Comparison of ENCODE assay signal across 1 cellular context in the genomic region with DNA sequence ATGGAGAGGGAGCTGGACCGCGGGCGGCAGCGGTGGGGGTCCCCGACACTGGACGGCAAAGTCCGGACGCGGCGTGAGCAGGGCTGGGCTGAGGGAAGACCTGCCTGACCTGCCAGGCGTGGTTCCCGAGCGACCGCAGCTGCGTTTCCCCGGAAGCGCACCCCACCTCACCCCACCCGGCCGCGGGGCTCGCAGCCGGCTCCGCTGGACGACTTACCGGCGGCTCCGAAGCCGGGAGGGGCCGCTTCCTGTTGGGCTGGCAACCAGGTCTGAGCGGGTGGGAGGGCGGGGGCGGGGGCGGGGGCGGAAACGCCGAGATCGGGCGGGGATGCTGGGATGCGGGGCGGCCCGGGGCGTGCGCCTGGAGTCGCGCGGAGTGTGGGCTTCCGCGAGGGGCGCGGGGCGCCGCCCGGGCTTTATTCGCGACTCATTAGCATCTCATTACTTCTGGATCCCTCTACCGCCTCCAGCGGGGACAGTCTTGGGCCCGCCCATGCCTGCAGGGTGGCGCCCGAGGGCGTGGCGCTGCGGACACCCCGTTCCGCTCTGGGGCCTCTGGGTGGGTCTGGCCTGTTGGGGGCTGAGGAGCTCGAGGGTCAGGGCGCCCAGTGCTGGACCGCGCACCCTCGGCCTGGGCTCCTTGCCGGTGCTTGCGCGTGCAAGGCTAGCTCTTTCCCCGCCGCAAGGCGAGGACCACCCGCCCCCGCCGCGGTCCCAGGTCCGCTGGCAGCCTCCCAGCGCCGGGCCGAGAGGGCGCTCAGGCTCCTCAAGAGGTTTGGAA.
TF ChIP-seq lines count a peak whose summit lies in the region.

A gene with protein sequence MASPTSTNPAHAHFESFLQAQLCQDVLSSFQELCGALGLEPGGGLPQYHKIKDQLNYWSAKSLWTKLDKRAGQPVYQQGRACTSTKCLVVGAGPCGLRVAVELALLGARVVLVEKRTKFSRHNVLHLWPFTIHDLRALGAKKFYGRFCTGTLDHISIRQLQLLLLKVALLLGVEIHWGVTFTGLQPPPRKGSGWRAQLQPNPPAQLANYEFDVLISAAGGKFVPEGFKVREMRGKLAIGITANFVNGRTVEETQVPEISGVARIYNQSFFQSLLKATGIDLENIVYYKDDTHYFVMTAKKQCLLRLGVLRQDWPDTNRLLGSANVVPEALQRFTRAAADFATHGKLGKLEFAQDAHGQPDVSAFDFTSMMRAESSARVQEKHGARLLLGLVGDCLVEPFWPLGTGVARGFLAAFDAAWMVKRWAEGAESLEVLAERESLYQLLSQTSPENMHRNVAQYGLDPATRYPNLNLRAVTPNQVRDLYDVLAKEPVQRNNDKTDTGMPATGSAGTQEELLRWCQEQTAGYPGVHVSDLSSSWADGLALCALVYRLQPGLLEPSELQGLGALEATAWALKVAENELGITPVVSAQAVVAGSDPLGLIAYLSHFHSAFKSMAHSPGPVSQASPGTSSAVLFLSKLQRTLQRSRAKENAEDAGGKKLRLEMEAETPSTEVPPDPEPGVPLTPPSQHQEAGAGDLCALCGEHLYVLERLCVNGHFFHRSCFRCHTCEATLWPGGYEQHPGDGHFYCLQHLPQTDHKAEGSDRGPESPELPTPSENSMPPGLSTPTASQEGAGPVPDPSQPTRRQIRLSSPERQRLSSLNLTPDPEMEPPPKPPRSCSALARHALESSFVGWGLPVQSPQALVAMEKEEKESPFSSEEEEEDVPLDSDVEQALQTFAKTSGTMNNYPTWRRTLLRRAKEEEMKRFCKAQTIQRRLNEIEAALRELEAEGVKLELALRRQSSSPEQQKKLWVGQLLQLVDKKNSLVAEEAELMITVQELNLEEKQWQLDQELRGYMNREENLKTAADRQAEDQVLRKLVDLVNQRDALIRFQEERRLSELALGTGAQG (minus strand): TSS at position 271 of the 781 bp plus-strand sequence. CDS start 1,576 bp downstream, outside the sequence.

TF ChIP-seq in HepG2, 621 proteins besides CTCF, POLR2A, EP300 and RAD21 (continued from another document and continues in another):
- TF ChIP-seq, protein P1, sequence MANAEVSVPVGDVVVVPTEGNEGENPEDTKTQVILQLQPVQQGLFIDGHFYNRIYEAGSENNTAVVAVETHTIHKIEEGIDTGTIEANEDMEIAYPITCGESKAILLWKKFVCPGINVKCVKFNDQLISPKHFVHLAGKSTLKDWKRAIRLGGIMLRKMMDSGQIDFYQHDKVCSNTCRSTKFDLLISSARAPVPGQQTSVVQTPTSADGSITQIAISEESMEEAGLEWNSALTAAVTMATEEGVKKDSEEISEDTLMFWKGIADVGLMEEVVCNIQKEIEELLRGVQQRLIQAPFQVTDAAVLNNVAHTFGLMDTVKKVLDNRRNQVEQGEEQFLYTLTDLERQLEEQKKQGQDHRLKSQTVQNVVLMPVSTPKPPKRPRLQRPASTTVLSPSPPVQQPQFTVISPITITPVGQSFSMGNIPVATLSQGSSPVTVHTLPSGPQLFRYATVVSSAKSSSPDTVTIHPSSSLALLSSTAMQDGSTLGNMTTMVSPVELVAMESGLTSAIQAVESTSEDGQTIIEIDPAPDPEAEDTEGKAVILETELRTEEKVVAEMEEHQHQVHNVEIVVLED (CRISPR knock-in tag; IDR thresholded peaks at IDR 0.05; ENCODE audit: borderline replicate concordance), result no peak
- TF ChIP-seq ZNF260 (CRISPR knock-in tag; IDR thresholded peaks at IDR 0.05; ENCODE audit: borderline replicate concordance, low read depth) (no peak), KLF13 (CRISPR knock-in tag; IDR thresholded peaks at IDR 0.05) (no peak), ZNF839 (CRISPR knock-in tag; IDR thresholded peaks at IDR 0.05; ENCODE audit: borderline replicate concordance) (no peak), NAIF1 (CRISPR knock-in tag; IDR thresholded peaks at IDR 0.05; ENCODE audit: borderline replicate concordance) (no peak), ATAD3A (CRISPR knock-in tag; IDR thresholded peaks at IDR 0.05) (no peak), ZFP36 (IDR thresholded peaks at IDR 0.05; ENCODE audit: borderline replicate concordance, low read depth, low read length, partially characterized antibody) (no peak), SMAD9 (CRISPR knock-in tag; IDR thresholded peaks at IDR 0.05) (0 out of 2 replicates have a peak, but pooled peaks have one; percentile 16), GTF2F1 (IDR thresholded peaks at IDR 0.05; ENCODE audit: low read length) (no peak), HOXA3 (CRISPR knock-in tag; IDR thresholded peaks at IDR 0.05) (peak; percentile 35), ZNF605 (CRISPR knock-in tag; IDR thresholded peaks at IDR 0.05) (no peak), RORA (CRISPR knock-in tag; IDR thresholded peaks at IDR 0.05) (no peak), ZNF816 (CRISPR knock-in tag; IDR thresholded peaks at IDR 0.05; ENCODE audit: borderline replicate concordance) (no peak), HNRNPK (IDR thresholded peaks at IDR 0.05; ENCODE audit: low read depth, low read length, poor library complexity, severe bottlenecking) (peak; percentile 21), RFXAP (CRISPR knock-in tag; IDR thresholded peaks at IDR 0.05; ENCODE audit: borderline replicate concordance) (no peak), CEBPB (IDR thresholded peaks at IDR 0.05; ENCODE audit: borderline replicate concordance, low read depth, low read length) (no peak), GPN1 (CRISPR knock-in tag; IDR thresholded peaks at IDR 0.05; ENCODE audit: borderline replicate concordance) (no peak), MTF2 (CRISPR knock-in tag; IDR thresholded peaks at IDR 0.05; ENCODE audit: borderline replicate concordance) (0 out of 2 replicates have a peak, but pooled peaks have one; percentile 64), MIER2 (CRISPR knock-in tag; IDR thresholded peaks at IDR 0.05) (no peak), KLF11 (CRISPR knock-in tag; IDR thresholded peaks at IDR 0.05) (no peak), ZNF749 (CRISPR knock-in tag; IDR thresholded peaks at IDR 0.05; ENCODE audit: borderline replicate concordance) (no peak), FOXA1 (IDR thresholded peaks at IDR 0.05) (no peak), FOXA1 (CRISPR knock-in tag; IDR thresholded peaks at IDR 0.05) (no peak)
- TF ChIP-seq, protein P2, sequence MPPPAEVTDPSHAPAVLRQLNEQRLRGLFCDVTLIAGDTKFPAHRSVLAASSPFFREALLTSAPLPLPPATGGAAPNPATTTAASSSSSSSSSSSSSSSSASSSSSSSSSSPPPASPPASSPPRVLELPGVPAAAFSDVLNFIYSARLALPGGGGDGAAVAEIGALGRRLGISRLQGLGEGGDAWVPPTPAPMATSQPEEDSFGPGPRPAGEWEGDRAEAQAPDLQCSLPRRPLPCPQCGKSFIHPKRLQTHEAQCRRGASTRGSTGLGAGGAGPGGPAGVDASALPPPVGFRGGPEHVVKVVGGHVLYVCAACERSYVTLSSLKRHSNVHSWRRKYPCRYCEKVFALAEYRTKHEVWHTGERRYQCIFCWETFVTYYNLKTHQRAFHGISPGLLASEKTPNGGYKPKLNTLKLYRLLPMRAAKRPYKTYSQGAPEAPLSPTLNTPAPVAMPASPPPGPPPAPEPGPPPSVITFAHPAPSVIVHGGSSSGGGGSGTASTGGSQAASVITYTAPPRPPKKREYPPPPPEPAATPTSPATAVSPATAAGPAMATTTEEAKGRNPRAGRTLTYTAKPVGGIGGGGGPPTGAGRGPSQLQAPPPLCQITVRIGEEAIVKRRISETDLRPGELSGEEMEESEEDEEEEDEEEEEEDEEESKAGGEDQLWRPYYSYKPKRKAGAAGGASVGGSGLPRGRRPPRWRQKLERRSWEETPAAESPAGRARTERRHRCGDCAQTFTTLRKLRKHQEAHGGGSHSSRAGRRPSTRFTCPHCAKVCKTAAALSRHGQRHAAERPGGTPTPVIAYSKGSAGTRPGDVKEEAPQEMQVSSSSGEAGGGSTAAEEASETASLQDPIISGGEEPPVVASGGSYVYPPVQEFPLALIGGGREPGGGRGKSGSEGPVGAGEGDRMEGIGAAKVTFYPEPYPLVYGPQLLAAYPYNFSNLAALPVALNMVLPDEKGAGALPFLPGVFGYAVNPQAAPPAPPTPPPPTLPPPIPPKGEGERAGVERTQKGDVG (CRISPR knock-in tag; IDR thresholded peaks at IDR 0.05; ENCODE audit: borderline replicate concordance), result no peak
- TF ChIP-seq, protein P3, sequence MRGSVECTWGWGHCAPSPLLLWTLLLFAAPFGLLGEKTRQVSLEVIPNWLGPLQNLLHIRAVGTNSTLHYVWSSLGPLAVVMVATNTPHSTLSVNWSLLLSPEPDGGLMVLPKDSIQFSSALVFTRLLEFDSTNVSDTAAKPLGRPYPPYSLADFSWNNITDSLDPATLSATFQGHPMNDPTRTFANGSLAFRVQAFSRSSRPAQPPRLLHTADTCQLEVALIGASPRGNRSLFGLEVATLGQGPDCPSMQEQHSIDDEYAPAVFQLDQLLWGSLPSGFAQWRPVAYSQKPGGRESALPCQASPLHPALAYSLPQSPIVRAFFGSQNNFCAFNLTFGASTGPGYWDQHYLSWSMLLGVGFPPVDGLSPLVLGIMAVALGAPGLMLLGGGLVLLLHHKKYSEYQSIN (CRISPR knock-in tag; IDR thresholded peaks at IDR 0.05; ENCODE audit: borderline replicate concordance), result no peak
- TF ChIP-seq, protein P4, sequence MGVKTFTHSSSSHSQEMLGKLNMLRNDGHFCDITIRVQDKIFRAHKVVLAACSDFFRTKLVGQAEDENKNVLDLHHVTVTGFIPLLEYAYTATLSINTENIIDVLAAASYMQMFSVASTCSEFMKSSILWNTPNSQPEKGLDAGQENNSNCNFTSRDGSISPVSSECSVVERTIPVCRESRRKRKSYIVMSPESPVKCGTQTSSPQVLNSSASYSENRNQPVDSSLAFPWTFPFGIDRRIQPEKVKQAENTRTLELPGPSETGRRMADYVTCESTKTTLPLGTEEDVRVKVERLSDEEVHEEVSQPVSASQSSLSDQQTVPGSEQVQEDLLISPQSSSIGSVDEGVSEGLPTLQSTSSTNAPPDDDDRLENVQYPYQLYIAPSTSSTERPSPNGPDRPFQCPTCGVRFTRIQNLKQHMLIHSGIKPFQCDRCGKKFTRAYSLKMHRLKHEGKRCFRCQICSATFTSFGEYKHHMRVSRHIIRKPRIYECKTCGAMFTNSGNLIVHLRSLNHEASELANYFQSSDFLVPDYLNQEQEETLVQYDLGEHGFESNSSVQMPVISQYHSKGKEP (CRISPR knock-in tag; IDR thresholded peaks at IDR 0.05), result no peak
- TF ChIP-seq, protein P5, sequence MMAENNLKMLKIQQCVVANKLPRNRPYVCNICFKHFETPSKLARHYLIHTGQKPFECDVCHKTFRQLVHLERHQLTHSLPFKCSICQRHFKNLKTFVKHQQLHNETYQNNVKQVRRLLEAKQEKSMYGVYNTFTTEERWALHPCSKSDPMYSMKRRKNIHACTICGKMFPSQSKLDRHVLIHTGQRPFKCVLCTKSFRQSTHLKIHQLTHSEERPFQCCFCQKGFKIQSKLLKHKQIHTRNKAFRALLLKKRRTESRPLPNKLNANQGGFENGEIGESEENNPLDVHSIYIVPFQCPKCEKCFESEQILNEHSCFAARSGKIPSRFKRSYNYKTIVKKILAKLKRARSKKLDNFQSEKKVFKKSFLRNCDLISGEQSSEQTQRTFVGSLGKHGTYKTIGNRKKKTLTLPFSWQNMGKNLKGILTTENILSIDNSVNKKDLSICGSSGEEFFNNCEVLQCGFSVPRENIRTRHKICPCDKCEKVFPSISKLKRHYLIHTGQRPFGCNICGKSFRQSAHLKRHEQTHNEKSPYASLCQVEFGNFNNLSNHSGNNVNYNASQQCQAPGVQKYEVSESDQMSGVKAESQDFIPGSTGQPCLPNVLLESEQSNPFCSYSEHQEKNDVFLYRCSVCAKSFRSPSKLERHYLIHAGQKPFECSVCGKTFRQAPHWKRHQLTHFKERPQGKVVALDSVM (CRISPR knock-in tag; IDR thresholded peaks at IDR 0.05), result no peak
- TF ChIP-seq, protein P6, sequence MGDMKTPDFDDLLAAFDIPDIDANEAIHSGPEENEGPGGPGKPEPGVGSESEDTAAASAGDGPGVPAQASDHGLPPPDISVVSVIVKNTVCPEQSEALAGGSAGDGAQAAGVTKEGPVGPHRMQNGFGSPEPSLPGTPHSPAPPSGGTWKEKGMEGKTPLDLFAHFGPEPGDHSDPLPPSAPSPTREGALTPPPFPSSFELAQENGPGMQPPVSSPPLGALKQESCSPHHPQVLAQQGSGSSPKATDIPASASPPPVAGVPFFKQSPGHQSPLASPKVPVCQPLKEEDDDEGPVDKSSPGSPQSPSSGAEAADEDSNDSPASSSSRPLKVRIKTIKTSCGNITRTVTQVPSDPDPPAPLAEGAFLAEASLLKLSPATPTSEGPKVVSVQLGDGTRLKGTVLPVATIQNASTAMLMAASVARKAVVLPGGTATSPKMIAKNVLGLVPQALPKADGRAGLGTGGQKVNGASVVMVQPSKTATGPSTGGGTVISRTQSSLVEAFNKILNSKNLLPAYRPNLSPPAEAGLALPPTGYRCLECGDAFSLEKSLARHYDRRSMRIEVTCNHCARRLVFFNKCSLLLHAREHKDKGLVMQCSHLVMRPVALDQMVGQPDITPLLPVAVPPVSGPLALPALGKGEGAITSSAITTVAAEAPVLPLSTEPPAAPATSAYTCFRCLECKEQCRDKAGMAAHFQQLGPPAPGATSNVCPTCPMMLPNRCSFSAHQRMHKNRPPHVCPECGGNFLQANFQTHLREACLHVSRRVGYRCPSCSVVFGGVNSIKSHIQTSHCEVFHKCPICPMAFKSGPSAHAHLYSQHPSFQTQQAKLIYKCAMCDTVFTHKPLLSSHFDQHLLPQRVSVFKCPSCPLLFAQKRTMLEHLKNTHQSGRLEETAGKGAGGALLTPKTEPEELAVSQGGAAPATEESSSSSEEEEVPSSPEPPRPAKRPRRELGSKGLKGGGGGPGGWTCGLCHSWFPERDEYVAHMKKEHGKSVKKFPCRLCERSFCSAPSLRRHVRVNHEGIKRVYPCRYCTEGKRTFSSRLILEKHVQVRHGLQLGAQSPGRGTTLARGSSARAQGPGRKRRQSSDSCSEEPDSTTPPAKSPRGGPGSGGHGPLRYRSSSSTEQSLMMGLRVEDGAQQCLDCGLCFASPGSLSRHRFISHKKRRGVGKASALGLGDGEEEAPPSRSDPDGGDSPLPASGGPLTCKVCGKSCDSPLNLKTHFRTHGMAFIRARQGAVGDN (CRISPR knock-in tag; IDR thresholded peaks at IDR 0.05), result peak; percentile 75
- TF ChIP-seq, protein P7, sequence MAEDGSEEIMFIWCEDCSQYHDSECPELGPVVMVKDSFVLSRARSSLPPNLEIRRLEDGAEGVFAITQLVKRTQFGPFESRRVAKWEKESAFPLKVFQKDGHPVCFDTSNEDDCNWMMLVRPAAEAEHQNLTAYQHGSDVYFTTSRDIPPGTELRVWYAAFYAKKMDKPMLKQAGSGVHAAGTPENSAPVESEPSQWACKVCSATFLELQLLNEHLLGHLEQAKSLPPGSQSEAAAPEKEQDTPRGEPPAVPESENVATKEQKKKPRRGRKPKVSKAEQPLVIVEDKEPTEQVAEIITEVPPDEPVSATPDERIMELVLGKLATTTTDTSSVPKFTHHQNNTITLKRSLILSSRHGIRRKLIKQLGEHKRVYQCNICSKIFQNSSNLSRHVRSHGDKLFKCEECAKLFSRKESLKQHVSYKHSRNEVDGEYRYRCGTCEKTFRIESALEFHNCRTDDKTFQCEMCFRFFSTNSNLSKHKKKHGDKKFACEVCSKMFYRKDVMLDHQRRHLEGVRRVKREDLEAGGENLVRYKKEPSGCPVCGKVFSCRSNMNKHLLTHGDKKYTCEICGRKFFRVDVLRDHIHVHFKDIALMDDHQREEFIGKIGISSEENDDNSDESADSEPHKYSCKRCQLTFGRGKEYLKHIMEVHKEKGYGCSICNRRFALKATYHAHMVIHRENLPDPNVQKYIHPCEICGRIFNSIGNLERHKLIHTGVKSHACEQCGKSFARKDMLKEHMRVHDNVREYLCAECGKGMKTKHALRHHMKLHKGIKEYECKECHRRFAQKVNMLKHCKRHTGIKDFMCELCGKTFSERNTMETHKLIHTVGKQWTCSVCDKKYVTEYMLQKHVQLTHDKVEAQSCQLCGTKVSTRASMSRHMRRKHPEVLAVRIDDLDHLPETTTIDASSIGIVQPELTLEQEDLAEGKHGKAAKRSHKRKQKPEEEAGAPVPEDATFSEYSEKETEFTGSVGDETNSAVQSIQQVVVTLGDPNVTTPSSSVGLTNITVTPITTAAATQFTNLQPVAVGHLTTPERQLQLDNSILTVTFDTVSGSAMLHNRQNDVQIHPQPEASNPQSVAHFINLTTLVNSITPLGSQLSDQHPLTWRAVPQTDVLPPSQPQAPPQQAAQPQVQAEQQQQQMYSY (CRISPR knock-in tag; IDR thresholded peaks at IDR 0.05), result no peak
